ENCODE assay signal across 16 cellular contexts in the genomic region with DNA sequence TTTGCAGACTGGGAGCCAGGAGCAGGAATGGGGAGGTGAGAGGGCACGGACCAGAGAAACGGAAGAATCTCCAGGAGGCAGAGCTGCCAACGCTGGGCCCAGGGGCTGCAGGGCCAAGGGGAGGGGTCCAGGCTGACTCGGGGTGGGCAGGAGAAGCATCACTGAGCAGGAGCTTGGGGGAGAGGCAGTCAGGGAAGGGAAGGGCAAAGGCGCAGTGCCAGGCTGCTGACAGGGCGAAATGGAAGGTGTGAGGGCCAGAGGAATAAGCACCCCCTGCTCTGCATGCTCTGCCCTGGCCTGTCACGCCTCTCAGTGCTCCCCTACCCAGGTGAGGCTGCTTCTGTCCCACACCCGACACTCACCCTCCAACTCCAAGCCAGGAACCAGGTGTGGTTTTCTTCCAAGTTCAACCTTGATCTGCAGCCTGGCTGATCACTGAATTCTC. TPM values are rescaled to one million over a fixed set of nuclear protein-coding genes. Genes with fewer than 3 reads are reported as not detected.
A peak's percentile ranks its signal among the peaks of the same experiment; 100 is the strongest.
DNase-seq lines count a peak whose midpoint lies in the region; ATAC-seq and TF ChIP-seq lines count a peak whose summit lies in the region.
"Had no signal": no experiment of that assay in that cellular context is flagged by ENCODE, and none has a peak within 500 bp of the region (broad histone marks: within the 10 kb centered on the region; RNA-seq: fewer than 3 reads in every experiment).

No MANE protein-coding gene starts in this region.

- POLR2A ChIA-PET in IMR-90 (lab: Charles Lee; ENCODE audit: unreplicated experiment): no interaction called here

- no peak overlapping the region for H3K4me2 ChIP-seq in IMR-90 (ENCODE audit: low read depth, low read length)
- H3K4me2 ChIP-seq in mesendoderm (ENCODE audit: low read length): no peak overlapping the region

- H3K9me1 ChIP-seq in IMR-90 (ENCODE audit: insufficient read depth, low read length): peaks cover 28% of the 10 kb centered on the region

- dilution Hi-C loops in IMR-90 (cut with HindIII; ENCODE audit: low sequenced_read_pairs, unreplicated experiment): no loop called here

- no peak overlapping the region for H3K56ac ChIP-seq in IMR-90 (ENCODE audit: extremely low read depth, insufficient read depth, low read length)
- peak overlapping the region; percentile 57 for H3K56ac ChIP-seq in mesendoderm (ENCODE audit: low read length)

- intact Hi-C loops in IMR-90 (cut with micrococcal nuclease) (no loop called here), colonic mucosa (cut with DNase I) (no loop called here)

- TF ChIP-seq POLR2A in IMR-90 (IDR thresholded peaks at IDR 0.05; ENCODE audit: low read depth, low read length): no peak

- peaks cover 9% of the 10 kb centered on the region; the same call in 1 of the 2 replicates for H3K36me3 ChIP-seq in IMR-90 (ENCODE audit: control insufficient read depth, insufficient read depth, low read length)
- H3K36me3 ChIP-seq in colonic mucosa: no peaks in the 10 kb centered on the region
- H3K36me3 ChIP-seq in mesendoderm (ENCODE audit: control insufficient read depth, insufficient read depth, low read length): no peaks in the 10 kb centered on the region

- H3K9ac ChIP-seq in IMR-90 (ENCODE audit: low read depth, low read length): no peak overlapping the region
- no peak overlapping the region for H3K9ac ChIP-seq in colonic mucosa (ENCODE audit: low read depth in 2 of 2, low read length in 2 of 2)
- H3K9ac ChIP-seq in mesendoderm (ENCODE audit: low read length): no peak overlapping the region

- H4K8ac ChIP-seq in IMR-90 (ENCODE audit: low read depth in 2 of 2, low read length in 2 of 2) (peak overlapping the region in 1 of 2 experiments; percentile 22; a peak in 1 of 4 replicates), mesendoderm (ENCODE audit: low read depth, low read length) (no peak overlapping the region)

- no peaks in the 10 kb centered on the region for H4K20me1 ChIP-seq in IMR-90 (ENCODE audit: insufficient read depth, low read length)

- peak overlapping the region; percentile 96; the same call in 1 of the 2 replicates for H2BK20ac ChIP-seq in IMR-90 (ENCODE audit: low read depth, low read length)

- H3K9me3 ChIP-seq in IMR-90 (ENCODE audit: control insufficient read depth, insufficient read depth, low read length) (no peaks in the 10 kb centered on the region), colonic mucosa (no peaks in the 10 kb centered on the region)

- H2BK120ac ChIP-seq in IMR-90 (ENCODE audit: low read depth, low read length): peak overlapping the region; percentile 98
- H2BK120ac ChIP-seq in mesendoderm (ENCODE audit: low read depth, low read length): no peak overlapping the region

- no peak overlapping the region for H2BK5ac ChIP-seq in IMR-90 (ENCODE audit: low read depth, low read length, poor library complexity, severe bottlenecking)
- H2BK5ac ChIP-seq in mesendoderm (ENCODE audit: low read length): no peak overlapping the region

- no peak overlapping the region for H2AFZ ChIP-seq in IMR-90 (replicated peaks; ENCODE audit: low read length, poor library complexity)

- ATAC-seq in IMR-90 (ENCODE audit: low read depth) (no peak), GM21360 (IDR thresholded peaks at IDR 0.05; ENCODE audit: unreplicated experiment) (no peak)
- ATAC-seq: foreskin keratinocyte, Panc1 had no signal

- in situ Hi-C loops in IMR-90 (cut with MboI; ENCODE audit: low sequenced_read_pairs): no loop called here

- H3K14ac ChIP-seq in IMR-90 (replicated peaks; ENCODE audit: low read depth, low read length): peak overlapping the region; percentile 70; the same call in 1 of the 2 replicates

- H3K79me2 ChIP-seq in mesendoderm (ENCODE audit: control insufficient read depth, insufficient read depth, low read length): no peaks in the 10 kb centered on the region

- H3K27me3 ChIP-seq in IMR-90 (ENCODE audit: control insufficient read depth, insufficient read depth, low read length) (no peaks in the 10 kb centered on the region), colonic mucosa (no peaks in the 10 kb centered on the region), mesendoderm (ENCODE audit: insufficient read depth, low read length, poor library complexity) (no peaks in the 10 kb centered on the region)

- H4K5ac ChIP-seq in IMR-90 (ENCODE audit: low read depth, low read length): no peak overlapping the region; the same call in 1 of the 2 replicates
- H4K5ac ChIP-seq in mesendoderm (ENCODE audit: low read length): no peak overlapping the region

- H3K27ac ChIP-seq in IMR-90 (ENCODE audit: insufficient read depth, low read length): no peak overlapping the region
- H3K27ac ChIP-seq in colonic mucosa: peak overlapping the region; percentile 18
- H3K27ac ChIP-seq in mesendoderm (ENCODE audit: low read depth, low read length): no peak overlapping the region
- H3K27ac ChIP-seq: foreskin keratinocyte had no signal

- 80% methylated on average over 1 of the region's 8 CpGs; no CpG with 5 or more reads in 1 of the 2 experiments for WGBS in IMR-90 (ENCODE audit: extremely low coverage in 2 of 2, insufficient read length in 1 of 2), 2 experiments
- WGBS in mesendoderm (ENCODE audit: extremely low coverage, insufficient coverage, low lambda C conversion rate): no CpG with 5 or more reads among the region's 8 CpGs

- CTCF ChIA-PET in IMR-90 (lab: Yijun Ruan, JAX): no interaction called here

- no peak for DNase-seq in IMR-90
- peak; percentile 19 for DNase-seq in colonic mucosa
- no peak for DNase-seq in mesendoderm
- DNase-seq in stimulated activated CD8-positive, alpha-beta memory T cell treated with anti-CD3 and anti-CD28 coated beads, Interleukin-4, amount 100 ng/mL, for 48 hours: peak; percentile 14
- DNase-seq in activated CD4-positive, alpha-beta T cell treated with anti-CD3 and anti-CD28 coated beads for 4 hours: no peak
- no peak for DNase-seq in NCI-H2196 treated with DMSO at 0.1 percent for 48 hours (lab: John Stamatoyannopoulos, UW; ENCODE audit: unreplicated experiment)
- DNase-seq in NAMALWA (ENCODE audit: low spot score): no peak
- DNase-seq: activated CD4-positive, alpha-beta T cell treated with anti-CD3 and anti-CD28 coated beads, Interleukin-2, amount 50 U/mL, for 4 hours; amygdala; foreskin keratinocyte; GDM1; NCI-H2029 treated with DMSO at 0.1 percent for 48 hours; occipital lobe; stimulated activated CD4-positive, alpha-beta T cell treated with anti-CD3 and anti-CD28 coated beads, Interleukin-4, amount 100 ng/mL, for 1 hour had no signal

- H3K18ac ChIP-seq in IMR-90 (ENCODE audit: low read depth, low read length) (peak overlapping the region; percentile 13; the same call in 1 of the 2 replicates), mesendoderm (ENCODE audit: low read length) (no peak overlapping the region)

- peak overlapping the region; percentile 13; the same call in 1 of the 2 replicates for H4K91ac ChIP-seq in IMR-90 (ENCODE audit: insufficient read depth, low read depth, low read length)

- no peak overlapping the region for H2AK9ac ChIP-seq in IMR-90 (replicated peaks; ENCODE audit: low read depth, low read length, poor library complexity)

- H3K4me3 ChIP-seq in IMR-90 (ENCODE audit: insufficient read depth, low read depth, low read length): no peak overlapping the region
- H3K4me3 ChIP-seq in colonic mucosa: no peak overlapping the region
- H3K4me3 ChIP-seq in mesendoderm (ENCODE audit: low read length): no peak overlapping the region

- no peak overlapping the region for H3K23ac ChIP-seq in IMR-90 (ENCODE audit: low read depth, low read length)
- H3K23ac ChIP-seq in mesendoderm (ENCODE audit: low read length): no peak overlapping the region

- peak overlapping the region; percentile 42 for H3K4ac ChIP-seq in IMR-90 (ENCODE audit: low read depth, low read length)
- H3K4ac ChIP-seq in mesendoderm (ENCODE audit: low read depth, low read length): no peak overlapping the region

- BruUV-seq in IMR-90 (replicated peaks; lab: Mats Ljungman, UMichigan): no TSS peak

- no peak for TF ChIP-seq CTCF in IMR-90 (conservative IDR thresholded peaks at IDR 0.05; ENCODE audit: low read depth, low read length)
- no peak for TF ChIP-seq CTCF in colonic mucosa (IDR thresholded peaks at IDR 0.05)

- H3K4me1 ChIP-seq in IMR-90 (ENCODE audit: control insufficient read depth, insufficient read depth, low read length): peaks cover 36% of the 10 kb centered on the region
- H3K4me1 ChIP-seq in colonic mucosa: no peaks in the 10 kb centered on the region
- H3K4me1 ChIP-seq in mesendoderm (ENCODE audit: control insufficient read depth, low read depth, low read length): peaks cover 1% of the 10 kb centered on the region
- H3K4me1 ChIP-seq: foreskin keratinocyte had no signal

- H2BK15ac ChIP-seq in IMR-90 (ENCODE audit: low read depth, low read length): peak overlapping the region; percentile 54; the same call in 1 of the 3 replicates
- H2BK15ac ChIP-seq in mesendoderm (replicated peaks; ENCODE audit: low read depth): no peak overlapping the region

- no peaks in the 10 kb centered on the region for H3K79me1 ChIP-seq in IMR-90 (ENCODE audit: low read depth in 1 of 2, low read length in 2 of 2)
- no peaks in the 10 kb centered on the region for H3K79me1 ChIP-seq in mesendoderm (ENCODE audit: low read length)

- H2AK5ac ChIP-seq in IMR-90 (ENCODE audit: low read depth, low read length) (peak overlapping the region; percentile 96), mesendoderm (ENCODE audit: low read length) (no peak overlapping the region)

- TF ChIP-seq RAD21 in IMR-90 (IDR thresholded peaks at IDR 0.05; ENCODE audit: low read length): no peak

TF ChIP-seq in IMR-90, 13 proteins besides CTCF, POLR2A, EP300 and RAD21 (continues in another document):
- no peak for TF ChIP-seq RFX5 (IDR thresholded peaks at IDR 0.05; ENCODE audit: low read depth, low read length)
- TF ChIP-seq CEBPB (IDR thresholded peaks at IDR 0.05; ENCODE audit: low read depth, low read length): no peak
- TF ChIP-seq MAFK (IDR thresholded peaks at IDR 0.05; ENCODE audit: low read depth, low read length): no peak
- no peak for TF ChIP-seq FOS (IDR thresholded peaks at IDR 0.05; ENCODE audit: low read depth, low read length)
- no peak for TF ChIP-seq MXI1 (IDR thresholded peaks at IDR 0.05; ENCODE audit: borderline replicate concordance, low read depth, low read length)
- no peak for TF ChIP-seq CHD1 (IDR thresholded peaks at IDR 0.05; ENCODE audit: low read depth, low read length)
- TF ChIP-seq RCOR1 (IDR thresholded peaks at IDR 0.05; ENCODE audit: insufficient replicate concordance, low read length): no peak
- TF ChIP-seq MAZ (IDR thresholded peaks at IDR 0.05; ENCODE audit: borderline replicate concordance, low read depth, low read length): no peak

RNA-seq across cellular contexts. Expression of gene LRRC32, which starts 14.4 kb away (rescaled TPM):
- total RNA-seq in IMR-90 (2012; rRNA removed): 4.2 and 5.2 TPM in 2 replicates
- 13.0 and 13.7 TPM in 2 replicates for polyA plus RNA-seq in IMR-90 (2012; rRNA removed)
- polyA plus RNA-seq in IMR-90 (2012; cell fraction: cytosol; rRNA removed): 10.9 and 20.1 TPM in 2 replicates
- 8.8 and 12.9 TPM in 2 replicates for polyA plus RNA-seq in IMR-90 (2012; cell fraction: nucleus; rRNA removed; ENCODE audit: low replicate concordance)
- total RNA-seq in colonic mucosa: 10 to 100 TPM in 1 of 2 donors, 1 to 10 TPM in 1; 5.9 to 26.8 TPM
- polyA plus RNA-seq in mesendoderm (2013, experiment 1 of 2): 0.76 TPM
- 0.84 TPM for polyA plus RNA-seq in mesendoderm (2013, experiment 2 of 2)
- total RNA-seq: foreskin keratinocyte had no signal

Comparison
In these comparisons a context has a peak if more than half of its experiments do, and no peak if none do; other contexts are left out.
1. DNase-seq: peak in colonic mucosa (single experiment) and stimulated activated CD8-positive, alpha-beta memory T cell treated with anti-CD3 and anti-CD28 coated beads, Interleukin-4, amount 100 ng/mL, for 48 hours (single experiment); none in IMR-90 (single experiment), mesendoderm (single experiment), activated CD4-positive, alpha-beta T cell treated with anti-CD3 and anti-CD28 coated beads for 4 hours (0 of 2), NCI-H2196 treated with DMSO at 0.1 percent for 48 hours (single experiment) and NAMALWA (single experiment).